ENCODE assay signal across 2 cellular contexts in the genomic region with DNA sequence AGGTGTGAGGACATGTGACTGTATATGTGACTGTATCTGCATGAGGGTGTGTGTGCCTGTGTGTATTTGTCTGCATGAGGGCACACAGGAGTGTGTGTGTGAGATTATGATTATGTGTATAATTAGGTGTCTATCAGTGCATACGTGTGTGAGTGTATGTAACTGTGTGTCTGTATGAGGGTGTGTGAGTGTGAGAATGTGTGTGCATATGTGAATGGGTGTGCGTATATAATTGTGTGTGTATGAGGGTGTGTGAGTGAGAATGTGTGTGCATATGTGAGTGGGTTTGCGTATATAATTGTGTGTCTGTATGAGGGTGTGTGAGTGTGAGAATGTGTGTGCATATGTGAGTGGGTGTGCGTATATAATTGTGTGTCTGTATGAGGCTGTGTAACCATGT.
TF ChIP-seq lines count a peak whose summit lies in the region.

No MANE protein-coding gene starts in this region.

TF ChIP-seq in HEK293, 187 proteins besides CTCF, POLR2A, EP300 and RAD21:
- no peak for TF ChIP-seq OVOL3 (tag by site-specific recombination; IDR thresholded peaks at IDR 0.05)
- TF ChIP-seq, protein P1, sequence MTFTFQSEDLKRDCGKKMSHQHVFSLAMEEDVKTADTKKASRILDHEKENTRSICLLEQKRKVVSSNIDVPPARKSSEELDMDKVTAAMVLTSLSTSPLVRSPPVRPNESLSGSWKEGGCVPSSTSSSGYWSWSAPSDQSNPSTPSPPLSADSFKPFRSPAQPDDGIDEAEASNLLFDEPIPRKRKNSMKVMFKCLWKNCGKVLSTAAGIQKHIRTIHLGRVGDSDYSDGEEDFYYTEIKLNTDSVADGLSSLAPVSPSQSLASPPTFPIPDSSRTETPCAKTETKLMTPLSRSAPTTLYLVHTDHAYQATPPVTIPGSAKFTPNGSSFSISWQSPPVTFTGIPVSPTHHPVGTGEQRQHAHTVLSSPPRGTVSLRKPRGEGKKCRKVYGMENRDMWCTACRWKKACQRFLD (tag by site-specific recombination; IDR thresholded peaks at IDR 0.05) = no peak
- TF ChIP-seq, protein P2, sequence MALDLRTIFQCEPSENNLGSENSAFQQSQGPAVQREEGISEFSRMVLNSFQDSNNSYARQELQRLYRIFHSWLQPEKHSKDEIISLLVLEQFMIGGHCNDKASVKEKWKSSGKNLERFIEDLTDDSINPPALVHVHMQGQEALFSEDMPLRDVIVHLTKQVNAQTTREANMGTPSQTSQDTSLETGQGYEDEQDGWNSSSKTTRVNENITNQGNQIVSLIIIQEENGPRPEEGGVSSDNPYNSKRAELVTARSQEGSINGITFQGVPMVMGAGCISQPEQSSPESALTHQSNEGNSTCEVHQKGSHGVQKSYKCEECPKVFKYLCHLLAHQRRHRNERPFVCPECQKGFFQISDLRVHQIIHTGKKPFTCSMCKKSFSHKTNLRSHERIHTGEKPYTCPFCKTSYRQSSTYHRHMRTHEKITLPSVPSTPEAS (tag by site-specific recombination; IDR thresholded peaks at IDR 0.05) = peak; percentile 50; the same call in 1 of the 2 replicates

TF ChIP-seq in K562, 482 proteins besides CTCF, POLR2A, EP300 and RAD21:
- TF ChIP-seq HNRNPUL1 (IDR thresholded peaks at IDR 0.05; ENCODE audit: low read length) = no peak
- TF ChIP-seq, protein P3, sequence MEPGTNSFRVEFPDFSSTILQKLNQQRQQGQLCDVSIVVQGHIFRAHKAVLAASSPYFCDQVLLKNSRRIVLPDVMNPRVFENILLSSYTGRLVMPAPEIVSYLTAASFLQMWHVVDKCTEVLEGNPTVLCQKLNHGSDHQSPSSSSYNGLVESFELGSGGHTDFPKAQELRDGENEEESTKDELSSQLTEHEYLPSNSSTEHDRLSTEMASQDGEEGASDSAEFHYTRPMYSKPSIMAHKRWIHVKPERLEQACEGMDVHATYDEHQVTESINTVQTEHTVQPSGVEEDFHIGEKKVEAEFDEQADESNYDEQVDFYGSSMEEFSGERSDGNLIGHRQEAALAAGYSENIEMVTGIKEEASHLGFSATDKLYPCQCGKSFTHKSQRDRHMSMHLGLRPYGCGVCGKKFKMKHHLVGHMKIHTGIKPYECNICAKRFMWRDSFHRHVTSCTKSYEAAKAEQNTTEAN (CRISPR knock-in tag; IDR thresholded peaks at IDR 0.05) = peak; percentile 97
